9 cellular contexts compared by ENCODE assay signal in genomic region chr7:94621120-94621519, GRCh38. TPM values are rescaled to one million over a fixed set of nuclear protein-coding genes. Genes with fewer than 3 reads are reported as not detected.
A peak's percentile ranks its signal among the peaks of the same experiment; 100 is the strongest.
DNase-seq lines count a peak whose midpoint lies in the region; ATAC-seq and TF ChIP-seq lines count a peak whose summit lies in the region.
"Had no signal": no experiment of that assay in that cellular context is flagged by ENCODE, and none has a peak within 500 bp of the region (broad histone marks: within the 10 kb centered on the region; RNA-seq: fewer than 3 reads in every experiment).

No MANE protein-coding gene starts in this region.

- H3K9me3 ChIP-seq in PC-3 (ENCODE audit: low read length): no peaks in the 10 kb centered on the region
- H3K9me3 ChIP-seq in muscle layer of duodenum (ENCODE audit: control insufficient read depth in 1 of 2, low read length in 2 of 2): no peaks in the 10 kb centered on the region

- H3K4me2 ChIP-seq in PC-3 (ENCODE audit: low read length): peak overlapping the region; percentile 39
- H3K4me2 ChIP-seq: GM23338 had no signal

- no TSS peak for BruUV-seq in PC-3 (replicated peaks; lab: Mats Ljungman, UMichigan)

- intact Hi-C loops in PC-3 (cut with micrococcal nuclease): loop anchor here (5.0 kb wide), 1 partner anchor 39 kb away; no protein-coding TSS in a partner anchor

- H3K27ac ChIP-seq in PC-3 (ENCODE audit: low read length) (peak overlapping the region; percentile 80), muscle layer of duodenum (ENCODE audit: low read length) (peak overlapping the region; percentile 58)

- POLR2A ChIA-PET in PC-3 (lab: Charles Lee; ENCODE audit: unreplicated experiment): interaction anchor here (0.8 to 1.0 kb wide), 3 partner anchors 34 to 59 kb away, joined by 4 to 5 read pairs (median 5); no protein-coding TSS in a partner anchor

- H3K79me2 ChIP-seq in PC-3 (ENCODE audit: low read length): no peaks in the 10 kb centered on the region

- peaks cover 4% of the 10 kb centered on the region for H3F3A ChIP-seq in PC-3 (ENCODE audit: low read length, unreplicated experiment)

- no peak for TF ChIP-seq CTCF in PC-3 (conservative IDR thresholded peaks at IDR 0.05; ENCODE audit: low read depth, low read length)

- CTCF ChIA-PET in PC-3 (lab: Charles Lee): interaction anchor here (0.6 to 1.3 kb wide), 4 partner anchors 35 to 923 kb away, joined by 4 to 18 read pairs (median 4); partner anchors contain the start of gene SGCE

- no peak overlapping the region for H3K4me3 ChIP-seq in PC-3 (ENCODE audit: low read length)
- no peak overlapping the region for H3K4me3 ChIP-seq in muscle layer of duodenum (ENCODE audit: low read depth in 1 of 2, low read length in 2 of 2)
- H3K4me3 ChIP-seq: GM23338 had no signal

- H3K36me3 ChIP-seq in PC-3 (ENCODE audit: low read depth, low read length) (no peaks in the 10 kb centered on the region), muscle layer of duodenum (ENCODE audit: control insufficient read depth in 1 of 2, insufficient read depth in 2 of 2, low read length in 2 of 2) (peaks cover 0 to 6% of the 10 kb centered on the region in 2 donors)

- H4K20me1 ChIP-seq in PC-3 (ENCODE audit: low read length): no peaks in the 10 kb centered on the region

- H2AFZ ChIP-seq in PC-3 (ENCODE audit: low read length): no peak overlapping the region
- H2AFZ ChIP-seq: GM23338 had no signal

- peak overlapping the region; percentile 5; the same call in 1 of the 2 replicates for H3K9ac ChIP-seq in PC-3 (ENCODE audit: low read length)

- H3K9me2 ChIP-seq in PC-3 (replicated peaks; ENCODE audit: low read length): no peaks in the 10 kb centered on the region

- DNase-seq in PC-3: no peak
- no peak for DNase-seq in NCI-H128 (lab: John Stamatoyannopoulos, UW; ENCODE audit: unreplicated experiment)
- DNase-seq in NCI-H526 (lab: John Stamatoyannopoulos, UW): no peak
- DNase-seq in GOT3 (lab: John Stamatoyannopoulos, UW): no peak
- DNase-seq in activated effector memory CD4-positive, alpha-beta T cell treated with Interleukin-2 at 50 U/mL for 16 hours: no peak

- peaks cover 21% of the 10 kb centered on the region for H3K4me1 ChIP-seq in PC-3 (ENCODE audit: insufficient read depth, low read length)
- peaks cover 6 to 7% of the 10 kb centered on the region in 2 donors for H3K4me1 ChIP-seq in muscle layer of duodenum (ENCODE audit: control insufficient read depth in 1 of 2, insufficient read depth in 2 of 2, low read length in 2 of 2)

- H3K27me3 ChIP-seq in PC-3 (ENCODE audit: low read length) (no peaks in the 10 kb centered on the region), muscle layer of duodenum (ENCODE audit: low read depth, low read length) (no peaks in the 10 kb centered on the region)

- ATAC-seq in GM18519 (IDR thresholded peaks at IDR 0.05; ENCODE audit: low FRiP score, unreplicated experiment) (peak; percentile 2), HG02588 (IDR thresholded peaks at IDR 0.05; ENCODE audit: unreplicated experiment) (peak; percentile 3), PC-3 (no peak; the same call in 1 of the 2 replicates)

RNA-seq across cellular contexts. Expression of gene SGCE, which starts 34.8 kb away (rescaled TPM):
- total RNA-seq in PC-3 (2014; rRNA removed): 30.4 and 31.5 TPM in 2 replicates
